34 cellular contexts compared by ENCODE assay signal in genomic region chr7:18685961-18686360, GRCh38.
DNase-seq lines count a peak whose midpoint lies in the region; ATAC-seq and TF ChIP-seq lines count a peak whose summit lies in the region.
"Had no signal": no experiment of that assay in that cellular context is flagged by ENCODE, and none has a peak within 500 bp of the region (broad histone marks: within the 10 kb centered on the region; RNA-seq: fewer than 3 reads in every experiment).

No MANE protein-coding gene starts in this region.

- peak; percentile 76 for ATAC-seq in foreskin keratinocyte
- ATAC-seq in HG03460 (IDR thresholded peaks at IDR 0.05; ENCODE audit: unreplicated experiment): no peak
- ATAC-seq in activated CD4-positive, alpha-beta T cell treated with anti-CD3 and anti-CD28 coated beads for 36 hours: no peak
- ATAC-seq: activated CD8-positive, alpha-beta T cell treated with anti-CD3 and anti-CD28 coated beads, Interleukin-2, amount 10 ng/mL, durations not matched to agents 7 days and 5 days; gastroesophageal sphincter; naive thymus-derived CD4-positive, alpha-beta T cell; psoas muscle; stimulated activated naive B cell treated with anti-CD40 and anti-IgM and Interleukin-4, amounts not matched to agents 10 μg/mL and 1 μg/mL and 100 μg/mL, for 72 hours had no signal

- H3K4me1 ChIP-seq in foreskin keratinocyte: no peaks in the 10 kb centered on the region
- H3K4me1 ChIP-seq: Caco-2, gastroesophageal sphincter, left ventricle myocardium inferior, psoas muscle, SJSA1, suprapubic skin had no signal

- no peaks in the 10 kb centered on the region for H3K27me3 ChIP-seq in MG63
- H3K27me3 ChIP-seq in brain microvascular endothelial cell (replicated peaks): no peaks in the 10 kb centered on the region
- H3K27me3 ChIP-seq in foreskin keratinocyte: no peaks in the 10 kb centered on the region
- H3K27me3 ChIP-seq: ascending aorta, gastroesophageal sphincter, SJSA1, suprapubic skin had no signal

- intact Hi-C loops in activated CD4-positive, alpha-beta T cell treated with anti-CD3 and anti-CD28 coated beads for 36 hours (cut with DNase I, micrococcal nuclease): no loop called here

- no peaks in the 10 kb centered on the region for H3K9me3 ChIP-seq in MG63
- H3K9me3 ChIP-seq: ascending aorta, Caco-2, gastroesophageal sphincter, left ventricle myocardium inferior, psoas muscle, SJSA1, suprapubic skin had no signal

- H3K36me3 Mint-ChIP-seq in activated CD4-positive, alpha-beta T cell treated with anti-CD3 and anti-CD28 coated beads for 36 hours (ENCODE audit: low read depth): no peaks in the 10 kb centered on the region
- H3K36me3 Mint-ChIP-seq: activated naive CD8-positive, alpha-beta T cell treated with anti-CD3 and anti-CD28 coated beads for 36 hours; naive thymus-derived CD4-positive, alpha-beta T cell had no signal

- DNase-seq in ELR (ENCODE audit: low read depth) (peak; percentile 59), MG63 (peak; percentile 9), brain microvascular endothelial cell (peak; percentile 31), foreskin keratinocyte (peak in 1 of 2 donors; percentile 4), T-helper 2 cell (no peak), T1000 (lab: John Stamatoyannopoulos, UW) (no peak)
- DNase-seq in activated CD4-positive, alpha-beta T cell treated with anti-CD3 and anti-CD28 coated beads for 36 hours: no peak
- DNase-seq: ACHN; activated CD4-positive, alpha-beta T cell treated with anti-CD3 and anti-CD28 coated beads for 1 hour; activated CD8-positive, alpha-beta T cell treated with anti-CD3 and anti-CD28 coated beads, Interleukin-2, amount 10 ng/mL, durations not matched to agents 7 days and 5 days; activated effector memory CD4-positive, alpha-beta T cell treated with Interleukin-2 at 50 U/mL for 16 hours; activated naive CD8-positive, alpha-beta T cell treated with anti-CD3 and anti-CD28 coated beads for 36 hours; activated T-cell treated with anti-CD3 and anti-CD28 coated beads for 4 hours; C1 segment of cervical spinal cord; Caco-2; cerebellar nuclear complex; HFFc6; hippocampal formation; immature natural killer cell; left ventricle myocardium inferior; naive thymus-derived CD4-positive, alpha-beta T cell; NCI-H1930; NCI-H2227 treated with DMSO at 0.1 percent for 48 hours; psoas muscle; RPMI8226; stimulated activated CD4-positive, alpha-beta T cell treated with anti-CD3 and anti-CD28 coated beads, Interleukin-15, amount 100 ng/mL, for 24 hours; stimulated activated naive B cell treated with anti-CD40 and anti-IgM and Interleukin-4, amounts not matched to agents 10 μg/mL and 1 μg/mL and 100 μg/mL, for 72 hours; T-helper 1 cell had no signal

- TF ChIP-seq CTCF in brain microvascular endothelial cell (IDR thresholded peaks at IDR 0.05; ENCODE audit: low read depth, low read length, missing control alignments) (no peak), foreskin keratinocyte (conservative IDR thresholded peaks at IDR 0.05) (no peak)

- no peak overlapping the region for H3K4me3 ChIP-seq in MG63
- H3K4me3 ChIP-seq in brain microvascular endothelial cell (ENCODE audit: low read depth, low read length): no peak overlapping the region
- H3K4me3 ChIP-seq: ascending aorta, gastroesophageal sphincter, left ventricle myocardium inferior, psoas muscle, SJSA1, suprapubic skin had no signal

- in situ Hi-C loops in brain microvascular endothelial cell (cut with HindIII; ENCODE audit: low pct_ligation_motif_present, low sequenced_read_pairs): no loop called here

- H3K36me3 ChIP-seq in MG63 (no peaks in the 10 kb centered on the region), brain microvascular endothelial cell (replicated peaks) (no peaks in the 10 kb centered on the region)
- H3K36me3 ChIP-seq: ascending aorta, gastroesophageal sphincter, left ventricle myocardium inferior, suprapubic skin had no signal

- H3K27me3 Mint-ChIP-seq in activated CD4-positive, alpha-beta T cell treated with anti-CD3 and anti-CD28 coated beads for 36 hours: no peaks in the 10 kb centered on the region
- H3K27me3 Mint-ChIP-seq: activated naive CD8-positive, alpha-beta T cell treated with anti-CD3 and anti-CD28 coated beads for 36 hours; naive thymus-derived CD4-positive, alpha-beta T cell; stimulated activated naive B cell treated with anti-CD40 and anti-IgM and Interleukin-4, amounts not matched to agents 10 μg/mL and 1 μg/mL and 100 μg/mL, for 72 hours had no signal

- no peak overlapping the region for H3K27ac Mint-ChIP-seq in activated CD4-positive, alpha-beta T cell treated with anti-CD3 and anti-CD28 coated beads for 36 hours
- H3K27ac Mint-ChIP-seq: activated CD8-positive, alpha-beta T cell treated with anti-CD3 and anti-CD28 coated beads, Interleukin-2, amount 10 ng/mL, durations not matched to agents 7 days and 5 days; activated naive CD8-positive, alpha-beta T cell treated with anti-CD3 and anti-CD28 coated beads for 36 hours; HFFc6; immature natural killer cell; mesothelial cell of epicardium; naive thymus-derived CD4-positive, alpha-beta T cell; stimulated activated naive B cell treated with anti-CD40 and anti-IgM and Interleukin-4, amounts not matched to agents 10 μg/mL and 1 μg/mL and 100 μg/mL, for 72 hours had no signal

- no peaks in the 10 kb centered on the region for H3K4me1 Mint-ChIP-seq in activated CD4-positive, alpha-beta T cell treated with anti-CD3 and anti-CD28 coated beads for 36 hours
- H3K4me1 Mint-ChIP-seq: activated naive CD8-positive, alpha-beta T cell treated with anti-CD3 and anti-CD28 coated beads for 36 hours had no signal

- H3K4me3 Mint-ChIP-seq in activated CD4-positive, alpha-beta T cell treated with anti-CD3 and anti-CD28 coated beads for 36 hours: no peak overlapping the region
- H3K4me3 Mint-ChIP-seq: activated CD8-positive, alpha-beta T cell treated with anti-CD3 and anti-CD28 coated beads, Interleukin-2, amount 10 ng/mL, durations not matched to agents 7 days and 5 days; activated naive CD8-positive, alpha-beta T cell treated with anti-CD3 and anti-CD28 coated beads for 36 hours; HFFc6; immature natural killer cell; mesothelial cell of epicardium; naive thymus-derived CD4-positive, alpha-beta T cell; stimulated activated naive B cell treated with anti-CD40 and anti-IgM and Interleukin-4, amounts not matched to agents 10 μg/mL and 1 μg/mL and 100 μg/mL, for 72 hours had no signal

- POLR2A ChIA-PET in activated CD4-positive, alpha-beta T cell treated with anti-CD3 and anti-CD28 coated beads for 36 hours (lab: Charles Lee): no interaction called here

- no peaks in the 10 kb centered on the region for H3K9me3 Mint-ChIP-seq in activated CD4-positive, alpha-beta T cell treated with anti-CD3 and anti-CD28 coated beads for 36 hours (ENCODE audit: low read depth)
- H3K9me3 Mint-ChIP-seq: activated naive CD8-positive, alpha-beta T cell treated with anti-CD3 and anti-CD28 coated beads for 36 hours; HFFc6; immature natural killer cell; stimulated activated naive B cell treated with anti-CD40 and anti-IgM and Interleukin-4, amounts not matched to agents 10 μg/mL and 1 μg/mL and 100 μg/mL, for 72 hours had no signal

- H3K27ac ChIP-seq in brain microvascular endothelial cell (no peak overlapping the region), foreskin keratinocyte (no peak overlapping the region)
- H3K27ac ChIP-seq: ascending aorta, gastroesophageal sphincter, left ventricle myocardium inferior, psoas muscle, SJSA1, suprapubic skin had no signal

- CTCF ChIA-PET in activated CD4-positive, alpha-beta T cell treated with anti-CD3 and anti-CD28 coated beads for 36 hours (lab: Charles Lee): no interaction called here

Comparison
In these comparisons a context has a peak if more than half of its experiments do, and no peak if none do; other contexts are left out.
1. DNase-seq: peak in ELR (single experiment), MG63 (single experiment) and brain microvascular endothelial cell (single experiment); none in T-helper 2 cell (0 of 5), T1000 (single experiment) and activated CD4-positive, alpha-beta T cell treated with anti-CD3 and anti-CD28 coated beads for 36 hours (single experiment).